ENCODE assay signal across 27 cellular contexts in genomic region chr19:8835877-8836276, GRCh38. TPM values are rescaled to one million over a fixed set of nuclear protein-coding genes. Genes with fewer than 3 reads are reported as not detected.
"Had no signal": no experiment of that assay in that cellular context is flagged by ENCODE, and none has a peak within 500 bp of the region (broad histone marks: within the 10 kb centered on the region; RNA-seq: fewer than 3 reads in every experiment).

No MANE protein-coding gene starts in this region.

- H3K9me3 ChIP-seq: colonic mucosa, gastrocnemius medialis, pancreas, right atrium auricular region, sigmoid colon, thoracic aorta, tibial nerve, upper lobe of left lung had no signal

- DNase-seq: colonic mucosa; effector CD8-positive, alpha-beta T cell; endodermal cell; gastrocnemius medialis; kidney; natural killer cell; pancreas; sigmoid colon; stimulated activated CD4-positive, alpha-beta T cell treated with anti-CD3 and anti-CD28 coated beads, Interleukin-2, amount 100 ng/mL, for 24 hours; stimulated activated CD4-positive, alpha-beta T cell treated with anti-CD3 and anti-CD28 coated beads, Interleukin-4, amount 100 ng/mL, for 4 hours; upper lobe of left lung had no signal

- H3K36me3 ChIP-seq: colonic mucosa, gastrocnemius medialis, pancreas, right atrium auricular region, thoracic aorta, tibial nerve, upper lobe of left lung had no signal

- H3K4me3 ChIP-seq: colonic mucosa, gastrocnemius medialis, lung, pancreas, right atrium auricular region, sigmoid colon, thoracic aorta, tibial nerve, upper lobe of left lung had no signal

- FAIRE-seq: kidney, pancreas, urothelium cell line had no signal

- H3K27ac ChIP-seq: colonic mucosa, epithelial cell of prostate, gastrocnemius medialis, pancreas, right atrium auricular region, sigmoid colon, thoracic aorta, tibial nerve, upper lobe of left lung had no signal

- H3K4me1 ChIP-seq: colonic mucosa had no signal

- H3K27me3 ChIP-seq: colonic mucosa, gastrocnemius medialis, pancreas, right atrium auricular region, sigmoid colon, tibial nerve, upper lobe of left lung had no signal

- ATAC-seq: esophagus mucosa; gastrocnemius medialis; left lobe of liver; natural killer cell; pancreas; stimulated activated memory B cell treated with anti-CD40 and anti-IgM and Interleukin-4, amounts not matched to agents 10 μg/mL and 1 μg/mL and 100 μg/mL, for 72 hours had no signal

RNA-seq across cellular contexts. Expression of gene MBD3L1, which starts 3.7 kb away (rescaled TPM):
- total RNA-seq: colonic mucosa, endodermal cell, esophagus mucosa, gastrocnemius medialis, glomerular endothelial cell, kidney, left lobe of liver, liver, lung, mononuclear cell, natural killer cell, omental fat pad, posterior vena cava, right atrium auricular region, sigmoid colon, skeletal muscle tissue, thoracic aorta, tibial nerve, upper lobe of left lung had no signal
- polyA plus RNA-seq: liver, lung, neural cell, sigmoid colon had no signal
